ENCODE assay signal across 1 cellular context in genomic region chr11:910589-911030, GRCh38.
TF ChIP-seq lines count a peak whose summit lies in the region.

Gene CHID1, minus strand, starts transcription at chr11:910810. Its CDS starts 5,994 bp downstream, at chr11:904816.

TF ChIP-seq in GM12878, 131 proteins besides CTCF, POLR2A, EP300 and RAD21 (continued from another document):
- TF ChIP-seq RFX5 (IDR thresholded peaks at IDR 0.05; ENCODE audit: low read depth, low read length) (no peak), PBX3 (IDR thresholded peaks at IDR 0.05; ENCODE audit: insufficient replicate concordance, low read depth, low read length) (no peak)
TF ChIP-seq in GM12878: peak in this region for 21.
